Comparison of ENCODE assay signal across 8 cellular contexts in genomic region chr6:37242429-37243052, GRCh38.
DNase-seq lines count a peak whose midpoint lies in the region; ATAC-seq and TF ChIP-seq lines count a peak whose summit lies in the region.

No MANE protein-coding gene starts in this region.

- H3K9me3 ChIP-seq in HUES48 (ENCODE audit: control insufficient read depth, insufficient read depth, low read length) (no peaks in the 10 kb centered on the region), mucosa of rectum (ENCODE audit: control insufficient read depth in 2 of 2, low read length in 2 of 2) (no peaks in the 10 kb centered on the region)

- H3K9ac ChIP-seq in HUES48 (ENCODE audit: low read depth, low read length) (no peak overlapping the region), mucosa of rectum (ENCODE audit: low read depth in 1 of 2, low read length in 2 of 2) (no peak overlapping the region)

- peak; percentile 86 for DNase-seq in AG09319 (ENCODE audit: extremely low read depth, low read depth)
- peak; percentile 21 for DNase-seq in cerebellar cortex (ENCODE audit: low spot score)
- no peak for DNase-seq in KG1 (lab: John Stamatoyannopoulos, UW)
- DNase-seq in activated effector memory CD4-positive, alpha-beta T cell treated with Interleukin-2 at 50 U/mL for 16 hours: no peak
- DNase-seq in NCI-H128 (lab: John Stamatoyannopoulos, UW; ENCODE audit: unreplicated experiment): no peak

- H3K27me3 ChIP-seq in HUES48 (ENCODE audit: control insufficient read depth, insufficient read depth, low read length) (no peaks in the 10 kb centered on the region), mucosa of rectum (ENCODE audit: control insufficient read depth in 2 of 2, insufficient read depth in 2 of 2, low read length in 2 of 2) (no peaks in the 10 kb centered on the region)

- H3K4me1 ChIP-seq in HUES48 (ENCODE audit: control insufficient read depth, insufficient read depth, low read length): no peaks in the 10 kb centered on the region
- H3K4me1 ChIP-seq in mucosa of rectum (ENCODE audit: control insufficient read depth in 2 of 2, insufficient read depth in 2 of 2, low read length in 2 of 2): peaks cover 20 to 28% of the 10 kb centered on the region in 2 donors

- H3K4me3 ChIP-seq in HUES48 (ENCODE audit: low read depth, low read length) (no peak overlapping the region), mucosa of rectum (ENCODE audit: low read length in 2 of 2) (no peak overlapping the region)

- no peaks in the 10 kb centered on the region for H3K36me3 ChIP-seq in HUES48 (ENCODE audit: control insufficient read depth, insufficient read depth, low read length)
- H3K36me3 ChIP-seq in mucosa of rectum (ENCODE audit: control insufficient read depth in 2 of 2, insufficient read depth in 2 of 2, low read length in 2 of 2): no peaks in the 10 kb centered on the region

- no peak for TF ChIP-seq CTCF in AG09319 (IDR thresholded peaks at IDR 0.05; ENCODE audit: low read depth, low read length)

- ATAC-seq in GM18907 (IDR thresholded peaks at IDR 0.05; ENCODE audit: unreplicated experiment): no peak

- H3K27ac ChIP-seq in HUES48 (ENCODE audit: low read depth, low read length) (peak overlapping the region; percentile 82), mucosa of rectum (ENCODE audit: low read depth in 2 of 2, low read length in 2 of 2) (peak overlapping the region; percentile 71)

Comparison
In these comparisons a context has a peak if more than half of its experiments do, and no peak if none do; other contexts are left out.
1. DNase-seq: peak in AG09319 (single experiment) and cerebellar cortex (single experiment); none in KG1 (single experiment), activated effector memory CD4-positive, alpha-beta T cell treated with Interleukin-2 at 50 U/mL for 16 hours (single experiment) and NCI-H128 (single experiment).